In genomic region chr6:63440057-63440456, GRCh38 we compare ENCODE assay signal across 15 cellular contexts.
DNase-seq lines count a peak whose midpoint lies in the region; ATAC-seq and TF ChIP-seq lines count a peak whose summit lies in the region.
"Had no signal": no experiment of that assay in that cellular context is flagged by ENCODE, and none has a peak within 500 bp of the region (broad histone marks: within the 10 kb centered on the region; RNA-seq: fewer than 3 reads in every experiment).

No MANE protein-coding gene starts in this region.

- TF ChIP-seq CTCF in GM23338 (conservative IDR thresholded peaks at IDR 0.05; ENCODE audit: low read depth in 2 of 2), result no peak

- H3K9me3 Mint-ChIP-seq in GM23338, result peaks cover 54% of the 10 kb centered on the region

- no peaks in the 10 kb centered on the region for H4K20me1 ChIP-seq in GM23338 (replicated peaks; ENCODE audit: insufficient read depth)

- H3K79me2 ChIP-seq in GM23338 (replicated peaks; ENCODE audit: insufficient read depth), result no peaks in the 10 kb centered on the region
- H3K79me2 ChIP-seq: hepatocyte had no signal

- no peak overlapping the region for H3K27ac ChIP-seq in GM23338 (ENCODE audit: low read depth)
- H3K27ac ChIP-seq: dorsolateral prefrontal cortex, hepatocyte had no signal

- H3K36me3 Mint-ChIP-seq in GM23338 (ENCODE audit: low read depth), result peaks cover 11% of the 10 kb centered on the region; the same call in 2 of the 3 replicates
- H3K36me3 Mint-ChIP-seq: CD14-positive monocyte had no signal

- peak overlapping the region; percentile 10; the same call in 1 of the 2 replicates for H2AFZ ChIP-seq in GM23338
- H2AFZ ChIP-seq: hepatocyte had no signal

- H3K9me2 ChIP-seq in GM23338 (ENCODE audit: insufficient read depth), result no peaks in the 10 kb centered on the region
- H3K9me2 ChIP-seq: SK-N-SH had no signal

- no peaks in the 10 kb centered on the region for H3F3A ChIP-seq in GM23338 (replicated peaks; ENCODE audit: low read depth)

- H3K9me3 ChIP-seq in MG63, result no peaks in the 10 kb centered on the region
- H3K9me3 ChIP-seq: SK-N-SH had no signal

- H3K4me3 Mint-ChIP-seq in GM23338, result no peak overlapping the region
- H3K4me3 Mint-ChIP-seq: CD14-positive monocyte had no signal

- H3K4me3 ChIP-seq in GM23338 (no peak overlapping the region), MG63 (no peak overlapping the region)
- H3K4me3 ChIP-seq: dorsolateral prefrontal cortex, hepatocyte had no signal

- no peak overlapping the region for H3K4me2 ChIP-seq in GM23338
- H3K4me2 ChIP-seq: hepatocyte, SK-N-SH had no signal

- H3K4me1 ChIP-seq in GM23338 (ENCODE audit: insufficient read depth), result no peaks in the 10 kb centered on the region

- no peaks in the 10 kb centered on the region for H3K27me3 Mint-ChIP-seq in GM23338 (ENCODE audit: insufficient read depth, low read depth, poor library complexity)

- DNase-seq in DMS153 treated with DMSO at 0.1 percent for 48 hours (lab: John Stamatoyannopoulos, UW; ENCODE audit: unreplicated experiment) (peak; percentile 52), GM23338 (ENCODE audit: low spot score) (no peak), NCI-H69 (lab: John Stamatoyannopoulos, UW) (peak; percentile 80), iPS-NIHi11 (ENCODE audit: low spot score) (peak; percentile 12), MG63 (no peak), NCI-H345 (lab: John Stamatoyannopoulos, UW) (no peak), DMS114 treated with DMSO at 0.1 percent for 48 hours (lab: John Stamatoyannopoulos, UW; ENCODE audit: unreplicated experiment) (no peak)
- DNase-seq: activated gamma-delta T cell; dorsolateral prefrontal cortex; left cardiac atrium; NCI-H2029 treated with DMSO at 0.1 percent for 48 hours; SK-N-SH; stimulated activated CD4-positive, alpha-beta T cell treated with anti-CD3 and anti-CD28 coated beads, Interleukin-12 subunit alpha, Interleukin-12 subunit beta, amount 100 ng/mL, for 4 hours had no signal

- H3K4me1 Mint-ChIP-seq in GM23338, result no peaks in the 10 kb centered on the region; the same call in 1 of the 3 replicates

- H3K36me3 ChIP-seq in GM23338 (ENCODE audit: insufficient read depth) (no peaks in the 10 kb centered on the region), MG63 (no peaks in the 10 kb centered on the region)

- H3K27ac Mint-ChIP-seq in GM23338, result no peak overlapping the region
- H3K27ac Mint-ChIP-seq: CD14-positive monocyte had no signal

- no peak for ATAC-seq in GM23338
- ATAC-seq: left cardiac atrium had no signal

- H3K27me3 ChIP-seq in GM23338 (ENCODE audit: insufficient read depth) (no peaks in the 10 kb centered on the region), MG63 (no peaks in the 10 kb centered on the region)
- H3K27me3 ChIP-seq: dorsolateral prefrontal cortex, hepatocyte had no signal

TF ChIP-seq in GM23338, 12 proteins besides CTCF, POLR2A, EP300 and RAD21:
- no peak for TF ChIP-seq POLR2AphosphoS5 (IDR thresholded peaks at IDR 0.05; ENCODE audit: low read depth)
- no peak for TF ChIP-seq EZH2phosphoT487 (IDR thresholded peaks at IDR 0.05; ENCODE audit: unreplicated experiment)
- TF ChIP-seq ZNF462 (CRISPR knock-in tag; IDR thresholded peaks at IDR 0.05), result no peak

Comparison
In these comparisons a context has a peak if more than half of its experiments do, and no peak if none do; other contexts are left out.
1. DNase-seq: peak in DMS153 treated with DMSO at 0.1 percent for 48 hours (single experiment), NCI-H69 (single experiment) and iPS-NIHi11 (single experiment); none in GM23338 (single experiment), MG63 (single experiment), NCI-H345 (single experiment) and DMS114 treated with DMSO at 0.1 percent for 48 hours (single experiment).